In genomic region chr3:23920151-23920655, GRCh38 we compare ENCODE assay signal across 11 cellular contexts. TPM values are rescaled to one million over a fixed set of nuclear protein-coding genes. Genes with fewer than 3 reads are reported as not detected.
DNase-seq lines count a peak whose midpoint lies in the region; ATAC-seq and TF ChIP-seq lines count a peak whose summit lies in the region.
"Had no signal": no experiment of that assay in that cellular context is flagged by ENCODE, and none has a peak within 500 bp of the region (broad histone marks: within the 10 kb centered on the region; RNA-seq: fewer than 3 reads in every experiment).

No MANE protein-coding gene starts in this region.

- H3K4me2 ChIP-seq in OCI-LY3 (ENCODE audit: low read length) = no peak overlapping the region
- peak overlapping the region; percentile 99 for H3K4me2 ChIP-seq in neural progenitor cell

- peaks cover 0 to 3% (median 0%) of the 10 kb centered on the region in 5 experiments for H3K9me3 Mint-ChIP-seq in brain
- no peaks in the 10 kb centered on the region for H3K9me3 Mint-ChIP-seq in neural progenitor cell

- DNase-seq in NCI-H82 (lab: John Stamatoyannopoulos, UW) (peak; percentile 9), NCI-H82 treated with DMSO at 0.1 percent for 48 hours (lab: John Stamatoyannopoulos, UW; ENCODE audit: unreplicated experiment) (no peak), neural progenitor cell (ENCODE audit: low spot score) (no peak), NCI-H69 (lab: John Stamatoyannopoulos, UW) (no peak), NCI-H510A (lab: John Stamatoyannopoulos, UW) (no peak)
- DNase-seq: amniotic stem cell, hippocampal formation had no signal

- H3K27me3 Mint-ChIP-seq in brain (peaks cover 18% of the 10 kb centered on the region), neural progenitor cell (ENCODE audit: insufficient read depth, low read depth) (peaks cover 2% of the 10 kb centered on the region)

- peak overlapping the region in 2 of 5 experiments; percentile 49 to 53 for H3K27ac Mint-ChIP-seq in brain
- H3K27ac Mint-ChIP-seq in neural progenitor cell = no peak overlapping the region

- H3K4me1 ChIP-seq in OCI-LY3 (ENCODE audit: low read length) (peaks cover 26% of the 10 kb centered on the region), neural progenitor cell (peaks cover 14% of the 10 kb centered on the region)

- no peaks in the 10 kb centered on the region for H3K9me3 ChIP-seq in OCI-LY3 (ENCODE audit: insufficient read depth, low read length)
- no peaks in the 10 kb centered on the region for H3K9me3 ChIP-seq in neural progenitor cell (ENCODE audit: low read depth)

- H3K4me3 ChIP-seq in OCI-LY3 (ENCODE audit: low read length) = no peak overlapping the region
- peak overlapping the region; percentile 23 for H3K4me3 ChIP-seq in neural progenitor cell

- H3K4me3 Mint-ChIP-seq in brain (peak overlapping the region; percentile 51 to 100 (median 99)), neural progenitor cell (peak overlapping the region; percentile 30)

- H3K36me3 Mint-ChIP-seq in brain (peaks cover 74% of the 10 kb centered on the region), neural progenitor cell (peaks cover 32% of the 10 kb centered on the region)

- H3K4me1 Mint-ChIP-seq in brain (peaks cover 47% of the 10 kb centered on the region), neural progenitor cell (peaks cover 30% of the 10 kb centered on the region)

- H3K27me3 ChIP-seq in OCI-LY3 (ENCODE audit: low read depth, low read length) (no peaks in the 10 kb centered on the region), neural progenitor cell (no peaks in the 10 kb centered on the region)

- H3K9ac ChIP-seq in OCI-LY3 (ENCODE audit: low read length) (no peak overlapping the region), neural progenitor cell (no peak overlapping the region)

- H4K20me1 ChIP-seq in OCI-LY3 (ENCODE audit: insufficient read depth, low read length) (peaks cover 37% of the 10 kb centered on the region), neural progenitor cell (ENCODE audit: low read depth) (peaks cover 36% of the 10 kb centered on the region)

- H3F3A ChIP-seq in neural progenitor cell (ENCODE audit: low read depth) = peaks cover 48% of the 10 kb centered on the region

- H2AFZ ChIP-seq in OCI-LY3 (ENCODE audit: low read depth, low read length) (no peak overlapping the region), neural progenitor cell (replicated peaks) (no peak overlapping the region)

- H3K36me3 ChIP-seq in OCI-LY3 (replicated peaks; ENCODE audit: low read depth, low read length) (peaks cover 49% of the 10 kb centered on the region), neural progenitor cell (peaks cover 19% of the 10 kb centered on the region)

- ATAC-seq in activated CD4-positive, CD25-positive, alpha-beta regulatory T cell treated with anti-CD3 and anti-CD28 coated beads, Interleukin-2, amount 50 U/mL, for 24 hours = no peak

- H3K79me2 ChIP-seq in OCI-LY3 (ENCODE audit: low read length) = peaks cover 41% of the 10 kb centered on the region
- H3K79me2 ChIP-seq in neural progenitor cell (ENCODE audit: low read depth) = peaks cover 48% of the 10 kb centered on the region

- TF ChIP-seq CTCF in OCI-LY3 (IDR thresholded peaks at IDR 0.05; ENCODE audit: low read depth, low read length) = no peak
- no peak for TF ChIP-seq CTCF in brain (conservative IDR thresholded peaks at IDR 0.05)
- TF ChIP-seq CTCF in neural progenitor cell (IDR thresholded peaks at IDR 0.05) = no peak

- H3K27ac ChIP-seq in OCI-LY3 (ENCODE audit: low read length) (peak overlapping the region; percentile 25; the same call in 1 of the 2 replicates), neural progenitor cell (peak overlapping the region; percentile 38)
- H3K27ac ChIP-seq: RWPE1 had no signal

RNA-seq across cellular contexts. Expression of gene RPL15, which starts 3.3 kb away (rescaled TPM):
- polyA plus RNA-seq in brain (ENCODE audit: insufficient read depth, low read depth, low replicate concordance) = 2,473 TPM
- 5,928 and 7,186 TPM in 2 replicates for total RNA-seq in neural progenitor cell (ENCODE audit: low replicate concordance)

RNA-seq across cellular contexts. Expression of gene NKIRAS1, which starts 3.4 kb away (rescaled TPM):
- polyA plus RNA-seq in brain (ENCODE audit: insufficient read depth, low read depth, low replicate concordance) = 9.2 TPM
- 17.3 and 30.9 TPM in 2 replicates for total RNA-seq in neural progenitor cell (ENCODE audit: low replicate concordance)

RNA-seq across cellular contexts. Expression of gene NR1D2, which starts 24.9 kb away (rescaled TPM):
- 14.3 TPM for polyA plus RNA-seq in brain (ENCODE audit: insufficient read depth, low read depth, low replicate concordance)
- total RNA-seq in neural progenitor cell (ENCODE audit: low replicate concordance) = 28.9 and 43.7 TPM in 2 replicates
